8 cellular contexts compared by ENCODE assay signal in genomic region chrX:115616943-115617563, GRCh38. TPM values are rescaled to one million over a fixed set of nuclear protein-coding genes. Genes with fewer than 3 reads are reported as not detected.
DNase-seq lines count a peak whose midpoint lies in the region; TF ChIP-seq lines count a peak whose summit lies in the region.

No MANE protein-coding gene starts in this region.

- no peak overlapping the region for H3K18ac ChIP-seq in H9 (ENCODE audit: insufficient read length, low read depth, low read length)

- no peaks in the 10 kb centered on the region for H4K20me1 ChIP-seq in H9 (ENCODE audit: control insufficient read depth, insufficient read depth, insufficient read length)

- H3K27ac Mint-ChIP-seq in H9 = peak overlapping the region; percentile 61 to 84 (median 82); a peak in 6 of 7 replicates

- no peak overlapping the region for H3K4me3 ChIP-seq in NT2/D1 (ENCODE audit: insufficient read length, low read depth)
- peak overlapping the region; percentile 51 for H3K4me3 ChIP-seq in left ventricle myocardium inferior
- no peak overlapping the region for H3K4me3 ChIP-seq in uterus

- H2AK5ac ChIP-seq in H9 (ENCODE audit: insufficient read length, low read length) = no peak overlapping the region

- H3T11ph ChIP-seq in H9 (ENCODE audit: low read length) = no peak overlapping the region

- TF ChIP-seq CTCF in GM13976 (IDR thresholded peaks at IDR 0.05; ENCODE audit: borderline replicate concordance, control extremely low read depth, extremely low read depth, insufficient read depth, missing control alignments) (no peak), H9 (conservative IDR thresholded peaks at IDR 0.05) (no peak), left ventricle myocardium inferior (IDR thresholded peaks at IDR 0.05; ENCODE audit: borderline replicate concordance) (no peak), uterus (IDR thresholded peaks at IDR 0.05) (no peak)

- no peak overlapping the region for H2AFZ ChIP-seq in H9 (ENCODE audit: low read length)

- H3K4ac ChIP-seq in H9 (ENCODE audit: low read depth, low read length) = no peak overlapping the region

- H2BK20ac ChIP-seq in H9 (ENCODE audit: low read depth, low read length, poor library complexity, severe bottlenecking) = no peak overlapping the region

- intact Hi-C loops in left ventricle myocardium inferior (cut with micrococcal nuclease) (no loop called here), uterus (cut with DNase I; ENCODE audit: low total_unique reads) (no loop called here)

- WGBS in H9 (ENCODE audit: extremely low coverage, insufficient read length, low lambda C conversion rate) = no CpG with 5 or more reads among the region's 5 CpGs

- peaks cover 41 to 50% of the 10 kb centered on the region in 2 experiments for H3K4me1 Mint-ChIP-seq in H9

- no peak overlapping the region for H2BK12ac ChIP-seq in H9 (ENCODE audit: insufficient read length, low read depth, low read length)

- H2BK5ac ChIP-seq in H9 (ENCODE audit: insufficient read length, low read length) = no peak overlapping the region

- H3K23ac ChIP-seq in H9 (ENCODE audit: insufficient read length, low read depth, low read length) = no peak overlapping the region

- H3K56ac ChIP-seq in H9 (ENCODE audit: insufficient read length, low read depth, low read length) = no peak overlapping the region

- in situ Hi-C loops in GM13976 (cut with MboI; ENCODE audit: low sequenced_read_pairs, unreplicated experiment) = no loop called here

- H3K27me3 ChIP-seq in H9 (ENCODE audit: insufficient read depth, low read length) = no peaks in the 10 kb centered on the region
- no peaks in the 10 kb centered on the region for H3K27me3 ChIP-seq in NT2/D1 (ENCODE audit: insufficient read depth, insufficient read length)
- no peaks in the 10 kb centered on the region for H3K27me3 ChIP-seq in left ventricle myocardium inferior (ENCODE audit: low read depth)
- H3K27me3 ChIP-seq in uterus = no peaks in the 10 kb centered on the region

- no peak for TF ChIP-seq POLR2A in uterus (IDR thresholded peaks at IDR 0.05)

- 0 out of 5 replicates have a peak overlapping the region, but pooled peaks of 1 of the 2 experiments have one; percentile 33 for H3K4me3 Mint-ChIP-seq in H9

- H4K8ac ChIP-seq in H9 (replicated peaks; ENCODE audit: insufficient read length, low read depth, low read length) = no peak overlapping the region

- H3K27ac ChIP-seq in H9 (ENCODE audit: insufficient read length, low read depth, low read length) = peak overlapping the region; percentile 60
- H3K27ac ChIP-seq in left ventricle myocardium inferior (replicated peaks) = peak overlapping the region; percentile 87
- peak overlapping the region; percentile 81 to 92 for H3K27ac ChIP-seq in uterus

- DNase-seq in GM13976 (ENCODE audit: low spot score) = peak; percentile 50
- no peak for DNase-seq in H9
- DNase-seq in NT2/D1 (ENCODE audit: low read depth, low spot score) = peak; percentile 56
- no peak for DNase-seq in left ventricle myocardium inferior
- DNase-seq in uterus = no peak
- DNase-seq in ecto neural progenitor cell (ENCODE audit: low spot score) = no peak
- DNase-seq in NCI-H510A treated with DMSO at 0.1 percent for 48 hours (lab: John Stamatoyannopoulos, UW) = no peak
- no peak for DNase-seq in amniotic stem cell (lab: John Stamatoyannopoulos, UW)

- no peaks in the 10 kb centered on the region for H3K27me3 Mint-ChIP-seq in H9 (ENCODE audit: low read depth)

- H3K79me1 ChIP-seq in H9 (ENCODE audit: insufficient read depth, low read depth, low read length, poor library complexity, severe bottlenecking) = no peaks in the 10 kb centered on the region

- H3K36me3 ChIP-seq in NT2/D1 (ENCODE audit: insufficient read depth, insufficient read length, low read length) (peaks cover 11% of the 10 kb centered on the region), left ventricle myocardium inferior (no peaks in the 10 kb centered on the region), uterus (no peaks in the 10 kb centered on the region)

- H3K36me3 Mint-ChIP-seq in H9 (ENCODE audit: insufficient read depth in 1 of 3, low read depth in 3 of 3) = peaks cover 0 to 36% (median 24%) of the 10 kb centered on the region in 3 experiments; a peak in 4 of 7 replicates

- H2BK120ac ChIP-seq in H9 (ENCODE audit: low read depth, low read length, poor library complexity, severe bottlenecking) = no peak overlapping the region

- no peak overlapping the region for H3K9ac ChIP-seq in H9 (ENCODE audit: extremely low read depth, insufficient read length, low read length)
- no peak overlapping the region for H3K9ac ChIP-seq in NT2/D1 (ENCODE audit: insufficient read length, low read depth)

- H3K4me2 ChIP-seq in H9 (ENCODE audit: insufficient read depth, insufficient read length, low read length) = no peak overlapping the region

- no peaks in the 10 kb centered on the region for H3K23me2 ChIP-seq in H9 (ENCODE audit: insufficient read length, low read depth, low read length, poor library complexity, severe bottlenecking)

- H4K5ac ChIP-seq in H9 (ENCODE audit: insufficient read length, low read depth, low read length) = no peak overlapping the region

- H3K14ac ChIP-seq in H9 (ENCODE audit: insufficient read depth, low read length) = no peak overlapping the region

- peaks cover 16% of the 10 kb centered on the region for H3K4me1 ChIP-seq in H9 (ENCODE audit: insufficient read depth, low read length)
- peaks cover 2% of the 10 kb centered on the region for H3K4me1 ChIP-seq in NT2/D1 (ENCODE audit: insufficient read depth, insufficient read length)
- H3K4me1 ChIP-seq in left ventricle myocardium inferior = peaks cover 72% of the 10 kb centered on the region
- H3K4me1 ChIP-seq in uterus = no peaks in the 10 kb centered on the region

- H4K91ac ChIP-seq in H9 (ENCODE audit: insufficient read length, low read depth, low read length) = no peak overlapping the region

- H3K9me3 ChIP-seq in H9 (ENCODE audit: control insufficient read depth, low read depth, low read length) (no peaks in the 10 kb centered on the region), NT2/D1 (ENCODE audit: insufficient read depth, low read length) (no peaks in the 10 kb centered on the region), left ventricle myocardium inferior (replicated peaks) (no peaks in the 10 kb centered on the region), uterus (no peaks in the 10 kb centered on the region)

- H2BK15ac ChIP-seq in H9 (ENCODE audit: low read depth, low read length) = no peak overlapping the region

- no peaks in the 10 kb centered on the region for H3K9me3 Mint-ChIP-seq in H9

- 0 out of 2 replicates have a peak, but pooled peaks cover 3% of the 10 kb centered on the region for H3K79me2 ChIP-seq in H9 (ENCODE audit: insufficient read depth, low read length)

RNA-seq across cellular contexts. Expression of gene PLS3, which starts 56.1 kb away (rescaled TPM):
- total RNA-seq in H9 (2021) = 315 TPM in 2 replicates
- 42.7 TPM for total RNA-seq in left ventricle myocardium inferior
- total RNA-seq in uterus = 100 to 1,000 TPM; 129 to 268 (median 174) TPM

Comparison
In these comparisons a context has a peak if more than half of its experiments do, and no peak if none do; other contexts are left out.
1. DNase-seq: peak in GM13976 (single experiment) and NT2/D1 (single experiment); none in H9 (single experiment), left ventricle myocardium inferior (single experiment), uterus (0 of 2), ecto neural progenitor cell (single experiment), NCI-H510A treated with DMSO at 0.1 percent for 48 hours (single experiment) and amniotic stem cell (single experiment).
2. Peak in every context shown above with its lines, with median percentiles within 50 percentile points of each other: H3K27ac ChIP-seq.